1 cellular context compared by ENCODE assay signal in genomic region chr4:25233737-25234389, GRCh38.
TF ChIP-seq lines count a peak whose summit lies in the region.

Gene PI4K2B, plus strand, starts transcription at chr4:25234033. Its CDS starts 131 bp downstream, at chr4:25234164.

TF ChIP-seq in HepG2, 621 proteins besides CTCF, POLR2A, EP300 and RAD21 (continued from another document and continues in another):
- TF ChIP-seq, protein P1, sequence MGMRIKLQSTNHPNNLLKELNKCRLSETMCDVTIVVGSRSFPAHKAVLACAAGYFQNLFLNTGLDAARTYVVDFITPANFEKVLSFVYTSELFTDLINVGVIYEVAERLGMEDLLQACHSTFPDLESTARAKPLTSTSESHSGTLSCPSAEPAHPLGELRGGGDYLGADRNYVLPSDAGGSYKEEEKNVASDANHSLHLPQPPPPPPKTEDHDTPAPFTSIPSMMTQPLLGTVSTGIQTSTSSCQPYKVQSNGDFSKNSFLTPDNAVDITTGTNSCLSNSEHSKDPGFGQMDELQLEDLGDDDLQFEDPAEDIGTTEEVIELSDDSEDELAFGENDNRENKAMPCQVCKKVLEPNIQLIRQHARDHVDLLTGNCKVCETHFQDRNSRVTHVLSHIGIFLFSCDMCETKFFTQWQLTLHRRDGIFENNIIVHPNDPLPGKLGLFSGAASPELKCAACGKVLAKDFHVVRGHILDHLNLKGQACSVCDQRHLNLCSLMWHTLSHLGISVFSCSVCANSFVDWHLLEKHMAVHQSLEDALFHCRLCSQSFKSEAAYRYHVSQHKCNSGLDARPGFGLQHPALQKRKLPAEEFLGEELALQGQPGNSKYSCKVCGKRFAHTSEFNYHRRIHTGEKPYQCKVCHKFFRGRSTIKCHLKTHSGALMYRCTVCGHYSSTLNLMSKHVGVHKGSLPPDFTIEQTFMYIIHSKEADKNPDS (CRISPR knock-in tag; IDR thresholded peaks at IDR 0.05): no peak
- TF ChIP-seq ZNF616 (CRISPR knock-in tag; IDR thresholded peaks at IDR 0.05; ENCODE audit: low read depth): no peak
- no peak for TF ChIP-seq ZNF572 (CRISPR knock-in tag; IDR thresholded peaks at IDR 0.05)
- no peak for TF ChIP-seq ZNF33B (CRISPR knock-in tag; IDR thresholded peaks at IDR 0.05)
- TF ChIP-seq ZNF264 (CRISPR knock-in tag; IDR thresholded peaks at IDR 0.05): no peak
- peak; percentile 50 for TF ChIP-seq HOXA3 (CRISPR knock-in tag; IDR thresholded peaks at IDR 0.05)
- TF ChIP-seq TOPORS (CRISPR knock-in tag; IDR thresholded peaks at IDR 0.05): peak; percentile 56; the same call in 1 of the 2 replicates
- TF ChIP-seq ZGPAT (CRISPR knock-in tag; IDR thresholded peaks at IDR 0.05): peak; percentile 30; the same call in 1 of the 2 replicates
- TF ChIP-seq ZNF460 (CRISPR knock-in tag; IDR thresholded peaks at IDR 0.05; ENCODE audit: borderline replicate concordance): no peak
- no peak for TF ChIP-seq KLF11 (CRISPR knock-in tag; IDR thresholded peaks at IDR 0.05)
- TF ChIP-seq NFIB (CRISPR knock-in tag; IDR thresholded peaks at IDR 0.05; ENCODE audit: borderline replicate concordance): no peak
- no peak for TF ChIP-seq REL (CRISPR knock-in tag; conservative IDR thresholded peaks at IDR 0.05)
- no peak for TF ChIP-seq MAFF (IDR thresholded peaks at IDR 0.05; ENCODE audit: low read depth, low read length)
- peak; percentile 91; the same call in 1 of the 2 replicates for TF ChIP-seq ARNT2 (CRISPR knock-in tag; IDR thresholded peaks at IDR 0.05; ENCODE audit: low read depth)
- no peak for TF ChIP-seq ZNF792 (CRISPR knock-in tag; IDR thresholded peaks at IDR 0.05)
- no peak for TF ChIP-seq ZNF484 (CRISPR knock-in tag; IDR thresholded peaks at IDR 0.05; ENCODE audit: borderline replicate concordance, low read depth)
- TF ChIP-seq KLF13 (CRISPR knock-in tag; IDR thresholded peaks at IDR 0.05): no peak
- peak; percentile 39; the same call in 1 of the 2 replicates for TF ChIP-seq ZNF446 (CRISPR knock-in tag; IDR thresholded peaks at IDR 0.05)
- no peak for TF ChIP-seq DNMT3B (CRISPR knock-in tag; conservative IDR thresholded peaks at IDR 0.05)
- TF ChIP-seq MTA3 (CRISPR knock-in tag; IDR thresholded peaks at IDR 0.05): no peak
- TF ChIP-seq, protein P2, sequence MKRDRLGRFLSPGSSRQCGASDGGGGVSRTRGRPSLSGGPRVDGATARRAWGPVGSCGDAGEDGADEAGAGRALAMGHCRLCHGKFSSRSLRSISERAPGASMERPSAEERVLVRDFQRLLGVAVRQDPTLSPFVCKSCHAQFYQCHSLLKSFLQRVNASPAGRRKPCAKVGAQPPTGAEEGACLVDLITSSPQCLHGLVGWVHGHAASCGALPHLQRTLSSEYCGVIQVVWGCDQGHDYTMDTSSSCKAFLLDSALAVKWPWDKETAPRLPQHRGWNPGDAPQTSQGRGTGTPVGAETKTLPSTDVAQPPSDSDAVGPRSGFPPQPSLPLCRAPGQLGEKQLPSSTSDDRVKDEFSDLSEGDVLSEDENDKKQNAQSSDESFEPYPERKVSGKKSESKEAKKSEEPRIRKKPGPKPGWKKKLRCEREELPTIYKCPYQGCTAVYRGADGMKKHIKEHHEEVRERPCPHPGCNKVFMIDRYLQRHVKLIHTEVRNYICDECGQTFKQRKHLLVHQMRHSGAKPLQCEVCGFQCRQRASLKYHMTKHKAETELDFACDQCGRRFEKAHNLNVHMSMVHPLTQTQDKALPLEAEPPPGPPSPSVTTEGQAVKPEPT (CRISPR knock-in tag; IDR thresholded peaks at IDR 0.05; ENCODE audit: low read depth): peak; percentile 79; the same call in 1 of the 2 replicates
- TF ChIP-seq KDM4B (CRISPR knock-in tag; IDR thresholded peaks at IDR 0.05): no peak
- TF ChIP-seq ZNF350 (CRISPR knock-in tag; IDR thresholded peaks at IDR 0.05; ENCODE audit: borderline replicate concordance, low read depth): 0 out of 2 replicates have a peak, but pooled peaks have one; percentile 24
- TF ChIP-seq ZNF598 (CRISPR knock-in tag; IDR thresholded peaks at IDR 0.05; ENCODE audit: borderline replicate concordance): no peak
- no peak for TF ChIP-seq U2AF2 (IDR thresholded peaks at IDR 0.05; ENCODE audit: low read depth, low read length)
- TF ChIP-seq KIAA2018 (CRISPR knock-in tag; IDR thresholded peaks at IDR 0.05; ENCODE audit: borderline replicate concordance): no peak
- TF ChIP-seq, protein P3, sequence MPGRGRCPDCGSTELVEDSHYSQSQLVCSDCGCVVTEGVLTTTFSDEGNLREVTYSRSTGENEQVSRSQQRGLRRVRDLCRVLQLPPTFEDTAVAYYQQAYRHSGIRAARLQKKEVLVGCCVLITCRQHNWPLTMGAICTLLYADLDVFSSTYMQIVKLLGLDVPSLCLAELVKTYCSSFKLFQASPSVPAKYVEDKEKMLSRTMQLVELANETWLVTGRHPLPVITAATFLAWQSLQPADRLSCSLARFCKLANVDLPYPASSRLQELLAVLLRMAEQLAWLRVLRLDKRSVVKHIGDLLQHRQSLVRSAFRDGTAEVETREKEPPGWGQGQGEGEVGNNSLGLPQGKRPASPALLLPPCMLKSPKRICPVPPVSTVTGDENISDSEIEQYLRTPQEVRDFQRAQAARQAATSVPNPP (CRISPR knock-in tag; IDR thresholded peaks at IDR 0.05): 0 out of 2 replicates have a peak, but pooled peaks have one; percentile 37
- no peak for TF ChIP-seq RFX3 (CRISPR knock-in tag; IDR thresholded peaks at IDR 0.05)
- TF ChIP-seq ZFP36 (IDR thresholded peaks at IDR 0.05; ENCODE audit: borderline replicate concordance, low read depth, low read length, partially characterized antibody): no peak
- no peak for TF ChIP-seq GATAD2A (CRISPR knock-in tag; IDR thresholded peaks at IDR 0.05)
- TF ChIP-seq MED8 (CRISPR knock-in tag; IDR thresholded peaks at IDR 0.05; ENCODE audit: insufficient replicate concordance): no peak
- peak; percentile 26; the same call in 1 of the 2 replicates for TF ChIP-seq ZNF816 (CRISPR knock-in tag; IDR thresholded peaks at IDR 0.05; ENCODE audit: borderline replicate concordance)
- TF ChIP-seq, protein P4, sequence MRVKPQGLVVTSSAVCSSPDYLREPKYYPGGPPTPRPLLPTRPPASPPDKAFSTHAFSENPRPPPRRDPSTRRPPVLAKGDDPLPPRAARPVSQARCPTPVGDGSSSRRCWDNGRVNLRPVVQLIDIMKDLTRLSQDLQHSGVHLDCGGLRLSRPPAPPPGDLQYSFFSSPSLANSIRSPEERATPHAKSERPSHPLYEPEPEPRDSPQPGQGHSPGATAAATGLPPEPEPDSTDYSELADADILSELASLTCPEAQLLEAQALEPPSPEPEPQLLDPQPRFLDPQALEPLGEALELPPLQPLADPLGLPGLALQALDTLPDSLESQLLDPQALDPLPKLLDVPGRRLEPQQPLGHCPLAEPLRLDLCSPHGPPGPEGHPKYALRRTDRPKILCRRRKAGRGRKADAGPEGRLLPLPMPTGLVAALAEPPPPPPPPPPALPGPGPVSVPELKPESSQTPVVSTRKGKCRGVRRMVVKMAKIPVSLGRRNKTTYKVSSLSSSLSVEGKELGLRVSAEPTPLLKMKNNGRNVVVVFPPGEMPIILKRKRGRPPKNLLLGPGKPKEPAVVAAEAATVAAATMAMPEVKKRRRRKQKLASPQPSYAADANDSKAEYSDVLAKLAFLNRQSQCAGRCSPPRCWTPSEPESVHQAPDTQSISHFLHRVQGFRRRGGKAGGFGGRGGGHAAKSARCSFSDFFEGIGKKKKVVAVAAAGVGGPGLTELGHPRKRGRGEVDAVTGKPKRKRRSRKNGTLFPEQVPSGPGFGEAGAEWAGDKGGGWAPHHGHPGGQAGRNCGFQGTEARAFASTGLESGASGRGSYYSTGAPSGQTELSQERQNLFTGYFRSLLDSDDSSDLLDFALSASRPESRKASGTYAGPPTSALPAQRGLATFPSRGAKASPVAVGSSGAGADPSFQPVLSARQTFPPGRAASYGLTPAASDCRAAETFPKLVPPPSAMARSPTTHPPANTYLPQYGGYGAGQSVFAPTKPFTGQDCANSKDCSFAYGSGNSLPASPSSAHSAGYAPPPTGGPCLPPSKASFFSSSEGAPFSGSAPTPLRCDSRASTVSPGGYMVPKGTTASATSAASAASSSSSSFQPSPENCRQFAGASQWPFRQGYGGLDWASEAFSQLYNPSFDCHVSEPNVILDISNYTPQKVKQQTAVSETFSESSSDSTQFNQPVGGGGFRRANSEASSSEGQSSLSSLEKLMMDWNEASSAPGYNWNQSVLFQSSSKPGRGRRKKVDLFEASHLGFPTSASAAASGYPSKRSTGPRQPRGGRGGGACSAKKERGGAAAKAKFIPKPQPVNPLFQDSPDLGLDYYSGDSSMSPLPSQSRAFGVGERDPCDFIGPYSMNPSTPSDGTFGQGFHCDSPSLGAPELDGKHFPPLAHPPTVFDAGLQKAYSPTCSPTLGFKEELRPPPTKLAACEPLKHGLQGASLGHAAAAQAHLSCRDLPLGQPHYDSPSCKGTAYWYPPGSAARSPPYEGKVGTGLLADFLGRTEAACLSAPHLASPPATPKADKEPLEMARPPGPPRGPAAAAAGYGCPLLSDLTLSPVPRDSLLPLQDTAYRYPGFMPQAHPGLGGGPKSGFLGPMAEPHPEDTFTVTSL (CRISPR knock-in tag; IDR thresholded peaks at IDR 0.05; ENCODE audit: borderline replicate concordance): no peak
- TF ChIP-seq TP53 (CRISPR knock-in tag; conservative IDR thresholded peaks at IDR 0.05): no peak
- TF ChIP-seq ZNF343 (CRISPR knock-in tag; IDR thresholded peaks at IDR 0.05): 0 out of 2 replicates have a peak, but pooled peaks have one; percentile 72
